ENCODE assay signal across 1 cellular context in the genomic region with DNA sequence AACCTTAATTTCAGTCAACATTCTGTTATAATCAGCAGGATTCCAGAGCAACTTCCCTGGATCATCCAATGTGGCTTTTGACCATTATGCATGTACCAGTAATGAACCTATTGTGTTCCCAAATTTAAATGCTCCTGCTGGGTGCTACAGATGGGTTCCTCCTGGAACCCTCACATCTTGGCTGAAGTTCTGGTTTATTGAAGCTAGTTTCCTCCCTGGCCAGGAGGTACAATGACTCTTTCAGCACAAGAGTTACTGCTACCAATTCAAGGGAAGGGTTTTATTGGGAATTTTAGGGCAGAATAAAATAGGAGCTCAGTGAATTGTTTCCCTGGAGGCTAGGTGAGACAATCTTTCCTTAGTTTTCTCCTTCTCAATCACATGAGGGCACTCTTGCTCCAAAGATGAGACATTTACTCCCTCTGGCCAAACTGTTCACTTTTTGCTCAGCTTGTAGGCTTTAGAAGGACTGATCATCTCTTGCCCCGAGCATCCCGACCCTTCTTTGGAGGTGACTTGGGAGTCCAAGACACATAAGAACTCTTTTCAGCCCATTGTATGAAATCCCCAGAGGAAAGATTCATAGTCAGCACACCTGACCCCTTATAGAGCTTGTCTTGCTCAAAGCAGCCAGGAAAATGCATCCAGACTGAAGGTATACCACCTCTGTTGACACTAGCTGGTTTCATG.
TF ChIP-seq lines count a peak whose summit lies in the region.

No MANE protein-coding gene starts in this region.

TF ChIP-seq in HepG2, 621 proteins besides CTCF, POLR2A, EP300 and RAD21:
- TF ChIP-seq STAG1 (CRISPR knock-in tag; IDR thresholded peaks at IDR 0.05), result peak; percentile 82
- TF ChIP-seq ZNF317 (CRISPR knock-in tag; IDR thresholded peaks at IDR 0.05), result no peak
